11 cellular contexts compared by ENCODE assay signal in the genomic region with DNA sequence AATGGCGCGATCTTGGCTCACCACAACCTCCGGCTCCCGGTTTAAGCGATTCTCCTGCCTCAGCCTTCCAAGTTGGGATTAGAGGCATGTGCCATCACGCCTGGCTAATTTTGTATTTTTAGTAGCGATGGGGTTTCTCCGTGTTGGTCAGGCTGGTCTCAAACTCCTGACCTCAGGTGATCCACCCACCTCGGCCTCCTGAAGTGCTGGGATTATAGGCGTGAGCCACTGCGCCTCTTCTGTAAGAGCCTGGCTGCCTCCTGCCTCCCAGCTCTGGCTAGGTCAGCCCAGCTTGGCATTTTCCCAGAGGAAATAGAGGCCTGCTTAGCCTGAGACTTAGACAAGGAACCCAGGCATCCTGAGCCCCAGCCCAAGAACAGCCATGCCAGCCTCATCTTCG. TPM values are rescaled to one million over a fixed set of nuclear protein-coding genes. Genes with fewer than 3 reads are reported as not detected.
A peak's percentile ranks its signal among the peaks of the same experiment; 100 is the strongest.
DNase-seq lines count a peak whose midpoint lies in the region; ATAC-seq and TF ChIP-seq lines count a peak whose summit lies in the region.
"Not testable (repeated sequence)": the region's sequence is repeated elsewhere in the genome, so short reads cannot be mapped to it uniquely, and the experiment has no call there.
"Had no signal": no experiment of that assay in that cellular context is flagged by ENCODE, and none has a peak within 500 bp of the region (broad histone marks: within the 10 kb centered on the region; RNA-seq: fewer than 3 reads in every experiment).

No MANE protein-coding gene starts in this region.

- POLR2A ChIA-PET in HEK293 (lab: Yijun Ruan, JAX) = not testable (repeated sequence)

- H3K4me3 Mint-ChIP-seq in T-helper 1 cell treated with Interleukin-12 subunit alpha and Interleukin-12 subunit beta and Interleukin-4 antibody, amounts not matched to agents 30 μg/mL and 1 μg/mL, for 36 hours = peak overlapping the region; percentile 93
- peak overlapping the region; percentile 84 for H3K4me3 Mint-ChIP-seq in activated T-helper 17 cell treated with anti-CD3 and anti-CD28 coated beads, Interleukin-2, amount 50 U/mL, for 72 hours
- peak overlapping the region; percentile 87 for H3K4me3 Mint-ChIP-seq in natural killer cell treated with Interleukin-12 subunit alpha and Interleukin-12 subunit beta and Interleukin-15 and Interleukin-18, amount 100 ng/mL, for 72 hours
- H3K4me3 Mint-ChIP-seq in stimulated activated naive CD8-positive, alpha-beta T cell treated with anti-CD3 and anti-CD28 coated beads, Interleukin-15, Interleukin-2, amounts not matched to agents 100 ng/mL and 50 ng/mL, for 24 hours = peak overlapping the region; percentile 86

- peak; percentile 34 for DNase-seq in cerebellum (ENCODE audit: low spot score)
- peak in 1 of 3 donors; percentile 46 for DNase-seq in right cardiac atrium
- DNase-seq in natural killer cell treated with Interleukin-12 subunit alpha and Interleukin-12 subunit beta and Interleukin-15 and Interleukin-18, amount 100 ng/mL, for 72 hours (ENCODE audit: low spot score) = not testable (repeated sequence)

- H3K4me1 ChIP-seq in BLaER1 = peaks cover 89% of the 10 kb centered on the region
- peaks cover 56% of the 10 kb centered on the region for H3K4me1 ChIP-seq in HEK293 (ENCODE audit: control insufficient read depth, insufficient read depth, low read length)
- H3K4me1 ChIP-seq in right cardiac atrium (ENCODE audit: control insufficient read depth, insufficient read depth, low read length) = peaks cover 38% of the 10 kb centered on the region

- CTCF ChIA-PET in HEK293 (lab: Yijun Ruan, JAX) = interaction anchor here (0.7 to 25.7 kb wide), 5 partner anchors 11 to 347 kb away, joined by 3 to 649 read pairs (median 19); a partner anchor contains a TSS

- H3K4me3 ChIP-seq in BLaER1 = peak overlapping the region; percentile 49; the same call in 1 of the 2 replicates
- H3K4me3 ChIP-seq in HEK293 (ENCODE audit: low read depth, low read length); right cardiac atrium (ENCODE audit: low read length): not testable (repeated sequence)

- H4K20me1 ChIP-seq in BLaER1 = peaks cover 77% of the 10 kb centered on the region

- peak overlapping the region; percentile 99 for H3K27ac Mint-ChIP-seq in T-helper 1 cell treated with Interleukin-12 subunit alpha and Interleukin-12 subunit beta and Interleukin-4 antibody, amounts not matched to agents 30 μg/mL and 1 μg/mL, for 36 hours
- H3K27ac Mint-ChIP-seq in activated T-helper 17 cell treated with anti-CD3 and anti-CD28 coated beads, Interleukin-2, amount 50 U/mL, for 72 hours = peak overlapping the region; percentile 89
- peak overlapping the region; percentile 91 to 97 for H3K27ac Mint-ChIP-seq in natural killer cell treated with Interleukin-12 subunit alpha and Interleukin-12 subunit beta and Interleukin-15 and Interleukin-18, amount 100 ng/mL, for 72 hours
- H3K27ac Mint-ChIP-seq in stimulated activated naive CD8-positive, alpha-beta T cell treated with anti-CD3 and anti-CD28 coated beads, Interleukin-15, Interleukin-2, amounts not matched to agents 100 ng/mL and 50 ng/mL, for 24 hours = peak overlapping the region; percentile 95

- H3K27me3 Mint-ChIP-seq in T-helper 1 cell treated with Interleukin-12 subunit alpha and Interleukin-12 subunit beta and Interleukin-4 antibody, amounts not matched to agents 30 μg/mL and 1 μg/mL, for 36 hours (ENCODE audit: low read depth); activated T-helper 17 cell treated with anti-CD3 and anti-CD28 coated beads, Interleukin-2, amount 50 U/mL, for 72 hours; natural killer cell treated with Interleukin-12 subunit alpha and Interleukin-12 subunit beta and Interleukin-15 and Interleukin-18, amount 100 ng/mL, for 72 hours; stimulated activated naive CD8-positive, alpha-beta T cell treated with anti-CD3 and anti-CD28 coated beads, Interleukin-15, Interleukin-2, amounts not matched to agents 100 ng/mL and 50 ng/mL, for 24 hours: not testable (repeated sequence)

- intact Hi-C loops in right cardiac atrium (cut with DNase I) = loop anchor here in 1 of 4 donors (10.0 kb wide), 1 partner anchor 49 kb away; no protein-coding TSS in a partner anchor

- not testable (repeated sequence) for H3K27me3 ChIP-seq in BLaER1; right cardiac atrium (ENCODE audit: control insufficient read depth, insufficient read depth)

- not testable (repeated sequence) for ATAC-seq in activated T-helper 17 cell treated with anti-CD3 and anti-CD28 coated beads, Interleukin-2, amount 50 U/mL, for 72 hours (replicated peaks); right cardiac atrium; natural killer cell treated with Interleukin-12 subunit alpha and Interleukin-12 subunit beta and Interleukin-15 and Interleukin-18, amount 100 ng/mL, for 72 hours

- H3K27ac ChIP-seq in BLaER1 = peak overlapping the region; percentile 100
- 0 out of 2 replicates have a peak overlapping the region, but pooled peaks have one; percentile 16 for H3K27ac ChIP-seq in HEK293 (ENCODE audit: extremely low read depth, low read depth, low read length)
- H3K27ac ChIP-seq in right cardiac atrium (ENCODE audit: low read length) = peak overlapping the region; percentile 85

- not testable (repeated sequence) for TF ChIP-seq CTCF in HEK293 (tag by site-specific recombination; IDR thresholded peaks at IDR 0.05)

- H3K4me2 ChIP-seq in BLaER1 = peak overlapping the region; percentile 99

- 64% methylated on average over 12 of the region's 12 CpGs for WGBS in right cardiac atrium

- peaks cover 47% of the 10 kb centered on the region for H3K4me1 Mint-ChIP-seq in T-helper 1 cell treated with Interleukin-12 subunit alpha and Interleukin-12 subunit beta and Interleukin-4 antibody, amounts not matched to agents 30 μg/mL and 1 μg/mL, for 36 hours (ENCODE audit: low read depth)
- peaks cover 39% of the 10 kb centered on the region for H3K4me1 Mint-ChIP-seq in activated T-helper 17 cell treated with anti-CD3 and anti-CD28 coated beads, Interleukin-2, amount 50 U/mL, for 72 hours
- H3K4me1 Mint-ChIP-seq in natural killer cell treated with Interleukin-12 subunit alpha and Interleukin-12 subunit beta and Interleukin-15 and Interleukin-18, amount 100 ng/mL, for 72 hours (ENCODE audit: low read depth in 2 of 2) = peaks cover 64 to 76% of the 10 kb centered on the region in 2 donors
- peaks cover 72% of the 10 kb centered on the region for H3K4me1 Mint-ChIP-seq in stimulated activated naive CD8-positive, alpha-beta T cell treated with anti-CD3 and anti-CD28 coated beads, Interleukin-15, Interleukin-2, amounts not matched to agents 100 ng/mL and 50 ng/mL, for 24 hours (ENCODE audit: low read depth)

- H3K36me3 Mint-ChIP-seq in T-helper 1 cell treated with Interleukin-12 subunit alpha and Interleukin-12 subunit beta and Interleukin-4 antibody, amounts not matched to agents 30 μg/mL and 1 μg/mL, for 36 hours (ENCODE audit: low read depth) = peaks cover 64% of the 10 kb centered on the region
- H3K36me3 Mint-ChIP-seq in activated T-helper 17 cell treated with anti-CD3 and anti-CD28 coated beads, Interleukin-2, amount 50 U/mL, for 72 hours (ENCODE audit: low read depth) = peaks cover 89% of the 10 kb centered on the region
- not testable (repeated sequence) for H3K36me3 Mint-ChIP-seq in natural killer cell treated with Interleukin-12 subunit alpha and Interleukin-12 subunit beta and Interleukin-15 and Interleukin-18, amount 100 ng/mL, for 72 hours
- H3K36me3 Mint-ChIP-seq in stimulated activated naive CD8-positive, alpha-beta T cell treated with anti-CD3 and anti-CD28 coated beads, Interleukin-15, Interleukin-2, amounts not matched to agents 100 ng/mL and 50 ng/mL, for 24 hours (ENCODE audit: low read depth) = peaks cover 53% of the 10 kb centered on the region

- not testable (repeated sequence) for H3K9me3 Mint-ChIP-seq in T-helper 1 cell treated with Interleukin-12 subunit alpha and Interleukin-12 subunit beta and Interleukin-4 antibody, amounts not matched to agents 30 μg/mL and 1 μg/mL, for 36 hours; activated T-helper 17 cell treated with anti-CD3 and anti-CD28 coated beads, Interleukin-2, amount 50 U/mL, for 72 hours; natural killer cell treated with Interleukin-12 subunit alpha and Interleukin-12 subunit beta and Interleukin-15 and Interleukin-18, amount 100 ng/mL, for 72 hours; stimulated activated naive CD8-positive, alpha-beta T cell treated with anti-CD3 and anti-CD28 coated beads, Interleukin-15, Interleukin-2, amounts not matched to agents 100 ng/mL and 50 ng/mL, for 24 hours

- H3K36me3 ChIP-seq in BLaER1 = not testable (repeated sequence)
- peaks cover 0 to 30% of the 10 kb centered on the region in 2 experiments; a peak in 1 of 3 replicates for H3K36me3 ChIP-seq in HEK293 (ENCODE audit: control insufficient read depth in 2 of 2, insufficient read depth in 1 of 2, low read length in 2 of 2)

- H3K9ac ChIP-seq in BLaER1 = 0 out of 2 replicates have a peak overlapping the region, but pooled peaks have one; percentile 12

- not testable (repeated sequence) for H3K9me3 ChIP-seq in BLaER1; HEK293 (ENCODE audit: control insufficient read depth, insufficient read depth, low read depth, low read length); right cardiac atrium (ENCODE audit: control insufficient read depth, low read length)

RNA-seq across cellular contexts. Expression of a gene that starts 4.2 kb away (rescaled TPM):
- 100 to 1,000 TPM; 176 to 316 TPM for total RNA-seq in activated T-helper 17 cell treated with anti-CD3 and anti-CD28 coated beads, Interleukin-2, amount 50 U/mL, for 72 hours
- 21.9 TPM for total RNA-seq in cerebellum
- 10 to 100 TPM; 52.9 to 68.3 (median 60.9) TPM for total RNA-seq in right cardiac atrium
- polyA plus RNA-seq in right cardiac atrium = 44.3 TPM
- total RNA-seq in natural killer cell treated with Interleukin-12 subunit alpha and Interleukin-12 subunit beta and Interleukin-15 and Interleukin-18, amount 100 ng/mL, for 72 hours = 100 to 1,000 TPM; 323 TPM

RNA-seq across cellular contexts. Expression of a gene that starts 26.6 kb away (rescaled TPM):
- 1 to 10 TPM in 1 of 2 donors, under 1 TPM in 1; 0.82 to 1.6 TPM for total RNA-seq in activated T-helper 17 cell treated with anti-CD3 and anti-CD28 coated beads, Interleukin-2, amount 50 U/mL, for 72 hours
- total RNA-seq in cerebellum (0.09 TPM), right cardiac atrium (100 to 1,000 TPM in 3 of 4 donors, 10 to 100 TPM in 1; 66.2 to 216 (median 131) TPM)
- polyA plus RNA-seq in right cardiac atrium = 84.7 TPM
- 1 to 10 TPM; 3.4 to 4.9 TPM for total RNA-seq in natural killer cell treated with Interleukin-12 subunit alpha and Interleukin-12 subunit beta and Interleukin-15 and Interleukin-18, amount 100 ng/mL, for 72 hours
- total RNA-seq: H1, ureter had no signal
- polyA plus RNA-seq: H1 had no signal

RNA-seq across cellular contexts. Expression of a gene that starts 37.4 kb away (rescaled TPM):
- not detected for total RNA-seq in activated T-helper 17 cell treated with anti-CD3 and anti-CD28 coated beads, Interleukin-2, amount 50 U/mL, for 72 hours
- total RNA-seq in cerebellum (not detected), right cardiac atrium (not detected)
- 0.07 TPM for polyA plus RNA-seq in right cardiac atrium
- not detected for total RNA-seq in natural killer cell treated with Interleukin-12 subunit alpha and Interleukin-12 subunit beta and Interleukin-15 and Interleukin-18, amount 100 ng/mL, for 72 hours
- total RNA-seq: aorta, H1, ureter had no signal
- polyA plus RNA-seq: aorta, H1 had no signal

RNA-seq across cellular contexts. Expression of a gene that starts 40.3 kb away (rescaled TPM):
- under 1 TPM; 0.15 to 0.19 TPM for total RNA-seq in activated T-helper 17 cell treated with anti-CD3 and anti-CD28 coated beads, Interleukin-2, amount 50 U/mL, for 72 hours
- total RNA-seq in cerebellum (1.00 TPM), right cardiac atrium (10 to 100 TPM; 13.0 to 31.0 (median 20.9) TPM)
- 13.3 TPM for polyA plus RNA-seq in right cardiac atrium
- total RNA-seq in natural killer cell treated with Interleukin-12 subunit alpha and Interleukin-12 subunit beta and Interleukin-15 and Interleukin-18, amount 100 ng/mL, for 72 hours = 1 to 10 TPM in 1 of 2 donors, under 1 TPM in 1; 0.43 to 1.7 TPM
- total RNA-seq: aorta, H1, ureter had no signal

RNA-seq across cellular contexts. Expression of a gene that starts 56.9 kb away (rescaled TPM):
- 10 to 100 TPM; 44.1 to 46.7 TPM for total RNA-seq in activated T-helper 17 cell treated with anti-CD3 and anti-CD28 coated beads, Interleukin-2, amount 50 U/mL, for 72 hours
- total RNA-seq in cerebellum = 38.7 TPM
- 10 to 100 TPM; 34.9 to 49.3 (median 45.9) TPM for total RNA-seq in right cardiac atrium
- 35.0 TPM for polyA plus RNA-seq in right cardiac atrium
- 10 to 100 TPM; 39.1 to 74.7 TPM for total RNA-seq in natural killer cell treated with Interleukin-12 subunit alpha and Interleukin-12 subunit beta and Interleukin-15 and Interleukin-18, amount 100 ng/mL, for 72 hours

Comparison
In these comparisons a context has a peak if more than half of its experiments do, and no peak if none do; other contexts are left out.
1. H3K27ac ChIP-seq: peak in every context shown above with its lines; median percentile 100 in BLaER1; 85 in right cardiac atrium; 16 in HEK293.
2. RNA of a gene that starts 26.6 kb away (total RNA-seq): 66.2 to 216 TPM in right cardiac atrium; 3.4 to 4.9 TPM in natural killer cell treated with Interleukin-12 subunit alpha and Interleukin-12 subunit beta and Interleukin-15 and Interleukin-18, amount 100 ng/mL, for 72 hours, 0.82 to 1.6 TPM in activated T-helper 17 cell treated with anti-CD3 and anti-CD28 coated beads, Interleukin-2, amount 50 U/mL, for 72 hours and 0.09 TPM in cerebellum (single experiment); every median in the first group is over 10 times any median in the second.
3. Peak in every context shown above with its lines, with median percentiles within 50 percentile points of each other: H3K27ac Mint-ChIP-seq and H3K4me3 Mint-ChIP-seq.